Comparison of ENCODE assay signal across 18 cellular contexts in the genomic region with DNA sequence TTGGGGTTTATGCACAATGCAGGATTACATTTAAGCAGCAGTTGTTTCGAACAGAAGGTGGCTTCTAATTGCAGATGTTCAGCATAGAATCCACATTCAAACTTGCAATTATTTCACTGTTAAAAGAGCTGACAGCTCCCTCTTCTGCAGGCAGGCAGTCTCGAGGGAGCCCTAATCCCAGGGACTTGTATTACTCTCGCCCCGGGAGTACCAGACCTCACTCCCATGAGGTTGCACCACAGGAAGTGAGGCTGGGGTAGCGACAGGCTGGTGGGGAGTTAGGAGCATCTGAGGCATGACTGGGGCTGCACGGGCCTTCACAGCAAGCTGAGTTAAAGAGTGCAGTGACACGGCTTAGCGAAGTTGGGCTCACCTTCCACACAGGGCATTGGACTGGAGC.
"Had no signal": no experiment of that assay in that cellular context is flagged by ENCODE, and none has a peak within 500 bp of the region (broad histone marks: within the 10 kb centered on the region; RNA-seq: fewer than 3 reads in every experiment).

No MANE protein-coding gene starts in this region.

- H3K9me3 Mint-ChIP-seq: mesothelial cell of epicardium; natural killer cell treated with Interleukin-12 subunit alpha and Interleukin-12 subunit beta and Interleukin-15 and Interleukin-18, amount 100 ng/mL, for 72 hours had no signal

- H3K36me3 ChIP-seq: heart right ventricle, right lobe of liver, transverse colon had no signal

- H3K4me3 ChIP-seq: dorsolateral prefrontal cortex, heart right ventricle, psoas muscle, right lobe of liver, testis, transverse colon had no signal

- H3K27me3 Mint-ChIP-seq: stimulated activated naive CD8-positive, alpha-beta T cell treated with anti-CD3 and anti-CD28 coated beads, Interleukin-15, amount 100 ng/mL, for 72 hours had no signal

- ATAC-seq: esophagus mucosa; heart right ventricle; left lobe of liver; natural killer cell treated with Interleukin-12 subunit alpha and Interleukin-12 subunit beta and Interleukin-15 and Interleukin-18, amount 100 ng/mL, for 72 hours; psoas muscle; right lobe of liver; stimulated activated naive B cell treated with anti-CD40 and anti-IgM and Interleukin-4, amounts not matched to agents 10 μg/mL and 1 μg/mL and 100 μg/mL, for 72 hours; stimulated activated naive CD8-positive, alpha-beta T cell treated with anti-CD3 and anti-CD28 coated beads, Interleukin-15, amount 100 ng/mL, for 72 hours had no signal

- H3K9me3 ChIP-seq: heart right ventricle, psoas muscle, right lobe of liver, testis, transverse colon had no signal

- H3K4me1 Mint-ChIP-seq: mesothelial cell of epicardium; stimulated activated naive B cell treated with anti-CD40 and anti-IgM and Interleukin-4, amounts not matched to agents 10 μg/mL and 1 μg/mL and 100 μg/mL, for 72 hours; stimulated activated naive CD8-positive, alpha-beta T cell treated with anti-CD3 and anti-CD28 coated beads, Interleukin-15, amount 100 ng/mL, for 72 hours had no signal

- H3K27ac ChIP-seq: dorsolateral prefrontal cortex, heart right ventricle, psoas muscle, right lobe of liver, testis, transverse colon had no signal

- DNase-seq: cortex of kidney; dorsolateral prefrontal cortex; effector memory CD4-positive, alpha-beta T cell; heart right ventricle; hypothalamus; kidney glomerular epithelial cell; psoas muscle; retina; right lobe of liver; stimulated activated CD4-positive, alpha-beta T cell treated with anti-CD3 and anti-CD28 coated beads, Interleukin-4, amount 100 ng/mL, for 1 hour; stimulated activated naive B cell treated with anti-CD40 and anti-IgM and Interleukin-4, amounts not matched to agents 10 μg/mL and 1 μg/mL and 100 μg/mL, for 72 hours; stimulated activated naive CD8-positive, alpha-beta T cell treated with anti-CD3 and anti-CD28 coated beads, Interleukin-15, amount 100 ng/mL, for 72 hours; testis; transverse colon had no signal

- H3K36me3 Mint-ChIP-seq: mesothelial cell of epicardium; natural killer cell treated with Interleukin-12 subunit alpha and Interleukin-12 subunit beta and Interleukin-15 and Interleukin-18, amount 100 ng/mL, for 72 hours; stimulated activated naive B cell treated with anti-CD40 and anti-IgM and Interleukin-4, amounts not matched to agents 10 μg/mL and 1 μg/mL and 100 μg/mL, for 72 hours had no signal

- H3K4me1 ChIP-seq: heart right ventricle, psoas muscle, right lobe of liver, testis, transverse colon had no signal

- H3K27me3 ChIP-seq: right lobe of liver, testis, transverse colon had no signal

- H3K27ac Mint-ChIP-seq: mesothelial cell of epicardium; natural killer cell treated with Interleukin-12 subunit alpha and Interleukin-12 subunit beta and Interleukin-15 and Interleukin-18, amount 100 ng/mL, for 72 hours; stimulated activated naive B cell treated with anti-CD40 and anti-IgM and Interleukin-4, amounts not matched to agents 10 μg/mL and 1 μg/mL and 100 μg/mL, for 72 hours; stimulated activated naive CD8-positive, alpha-beta T cell treated with anti-CD3 and anti-CD28 coated beads, Interleukin-15, amount 100 ng/mL, for 72 hours had no signal

- H3K4me3 Mint-ChIP-seq: mesothelial cell of epicardium; natural killer cell treated with Interleukin-12 subunit alpha and Interleukin-12 subunit beta and Interleukin-15 and Interleukin-18, amount 100 ng/mL, for 72 hours; stimulated activated naive B cell treated with anti-CD40 and anti-IgM and Interleukin-4, amounts not matched to agents 10 μg/mL and 1 μg/mL and 100 μg/mL, for 72 hours; stimulated activated naive CD8-positive, alpha-beta T cell treated with anti-CD3 and anti-CD28 coated beads, Interleukin-15, amount 100 ng/mL, for 72 hours had no signal
